17 cellular contexts compared by ENCODE assay signal in genomic region chr5:72291601-72292000, GRCh38.
"Had no signal": no experiment of that assay in that cellular context is flagged by ENCODE, and none has a peak within 500 bp of the region (broad histone marks: within the 10 kb centered on the region; RNA-seq: fewer than 3 reads in every experiment).

No MANE protein-coding gene starts in this region.

- DNase-seq: activated CD4-positive, alpha-beta memory T cell treated with anti-CD3 and anti-CD28 coated beads, Interleukin-2, amount 10 ng/mL, durations not matched to agents 7 days and 5 days; activated gamma-delta T cell; activated naive CD8-positive, alpha-beta T cell treated with anti-CD3 and anti-CD28 coated beads for 36 hours; activated T-cell treated with anti-CD3 and anti-CD28 coated beads, Interleukin-2, amount 50 U/mL, for 48 hours; anterior cingulate cortex; cerebellar nuclear complex; effector memory CD8-positive, alpha-beta T cell; kidney; ovary; sigmoid colon; stimulated activated CD4-positive, alpha-beta T cell treated with anti-CD3 and anti-CD28 coated beads, Interleukin-2, amount 100 ng/mL, for 24 hours; stimulated activated naive CD4-positive, alpha-beta T cell had no signal

- H3K27ac ChIP-seq: epithelial cell of prostate, gastroesophageal sphincter, ovary, sigmoid colon had no signal

- H3K4me1 Mint-ChIP-seq: activated CD4-positive, alpha-beta memory T cell treated with anti-CD3 and anti-CD28 coated beads, Interleukin-2, amount 10 ng/mL, durations not matched to agents 7 days and 5 days; neural progenitor cell had no signal

- H3K27me3 ChIP-seq: gastroesophageal sphincter, neural progenitor cell, ovary, sigmoid colon had no signal

- H3K4me2 ChIP-seq: neural progenitor cell had no signal

- H3K4me3 ChIP-seq: gastroesophageal sphincter, neural progenitor cell, ovary, sigmoid colon had no signal

- H3K4me3 Mint-ChIP-seq: activated CD4-positive, alpha-beta memory T cell treated with anti-CD3 and anti-CD28 coated beads, Interleukin-2, amount 10 ng/mL, durations not matched to agents 7 days and 5 days; activated naive CD8-positive, alpha-beta T cell treated with anti-CD3 and anti-CD28 coated beads for 36 hours; dendritic cell treated with granulocyte-macrophage colony-stimulating factor and Interleukin-4, amounts not matched to agents 40 ng/mL and 50 ng/mL, for 4 days; effector memory CD8-positive, alpha-beta T cell; neural progenitor cell; type B pancreatic cell had no signal

- H3K9me3 ChIP-seq: gastroesophageal sphincter, ovary, sigmoid colon had no signal

- H2AFZ ChIP-seq: neural progenitor cell had no signal

- H3K27me3 Mint-ChIP-seq: activated CD4-positive, alpha-beta memory T cell treated with anti-CD3 and anti-CD28 coated beads, Interleukin-2, amount 10 ng/mL, durations not matched to agents 7 days and 5 days; activated naive CD8-positive, alpha-beta T cell treated with anti-CD3 and anti-CD28 coated beads for 36 hours; dendritic cell treated with granulocyte-macrophage colony-stimulating factor and Interleukin-4, amounts not matched to agents 40 ng/mL and 50 ng/mL, for 4 days; effector memory CD8-positive, alpha-beta T cell; type B pancreatic cell had no signal

- H3K36me3 ChIP-seq: ovary had no signal

- H3K27ac Mint-ChIP-seq: activated CD4-positive, alpha-beta memory T cell treated with anti-CD3 and anti-CD28 coated beads, Interleukin-2, amount 10 ng/mL, durations not matched to agents 7 days and 5 days; activated naive CD8-positive, alpha-beta T cell treated with anti-CD3 and anti-CD28 coated beads for 36 hours; dendritic cell treated with granulocyte-macrophage colony-stimulating factor and Interleukin-4, amounts not matched to agents 40 ng/mL and 50 ng/mL, for 4 days; effector memory CD8-positive, alpha-beta T cell; neural progenitor cell; type B pancreatic cell had no signal

- H3K9ac ChIP-seq: neural progenitor cell had no signal

- H3K9me3 Mint-ChIP-seq: activated CD4-positive, alpha-beta memory T cell treated with anti-CD3 and anti-CD28 coated beads, Interleukin-2, amount 10 ng/mL, durations not matched to agents 7 days and 5 days; activated naive CD8-positive, alpha-beta T cell treated with anti-CD3 and anti-CD28 coated beads for 36 hours; dendritic cell treated with granulocyte-macrophage colony-stimulating factor and Interleukin-4, amounts not matched to agents 40 ng/mL and 50 ng/mL, for 4 days; effector memory CD8-positive, alpha-beta T cell; neural progenitor cell; type B pancreatic cell had no signal
